In genomic region chr12:117882603-117883184, GRCh38 we compare ENCODE assay signal across 2 cellular contexts.
TF ChIP-seq lines count a peak whose summit lies in the region.

No MANE protein-coding gene starts in this region.

TF ChIP-seq in HCT116, 20 proteins besides CTCF, POLR2A, EP300 and RAD21 (continued from another document):
- TF ChIP-seq MAX (IDR thresholded peaks at IDR 0.05): no peak
- TF ChIP-seq TCF7L2 (IDR thresholded peaks at IDR 0.05; ENCODE audit: borderline replicate concordance, extremely low read depth, insufficient read depth, insufficient read length): no peak
- TF ChIP-seq, protein P1, sequence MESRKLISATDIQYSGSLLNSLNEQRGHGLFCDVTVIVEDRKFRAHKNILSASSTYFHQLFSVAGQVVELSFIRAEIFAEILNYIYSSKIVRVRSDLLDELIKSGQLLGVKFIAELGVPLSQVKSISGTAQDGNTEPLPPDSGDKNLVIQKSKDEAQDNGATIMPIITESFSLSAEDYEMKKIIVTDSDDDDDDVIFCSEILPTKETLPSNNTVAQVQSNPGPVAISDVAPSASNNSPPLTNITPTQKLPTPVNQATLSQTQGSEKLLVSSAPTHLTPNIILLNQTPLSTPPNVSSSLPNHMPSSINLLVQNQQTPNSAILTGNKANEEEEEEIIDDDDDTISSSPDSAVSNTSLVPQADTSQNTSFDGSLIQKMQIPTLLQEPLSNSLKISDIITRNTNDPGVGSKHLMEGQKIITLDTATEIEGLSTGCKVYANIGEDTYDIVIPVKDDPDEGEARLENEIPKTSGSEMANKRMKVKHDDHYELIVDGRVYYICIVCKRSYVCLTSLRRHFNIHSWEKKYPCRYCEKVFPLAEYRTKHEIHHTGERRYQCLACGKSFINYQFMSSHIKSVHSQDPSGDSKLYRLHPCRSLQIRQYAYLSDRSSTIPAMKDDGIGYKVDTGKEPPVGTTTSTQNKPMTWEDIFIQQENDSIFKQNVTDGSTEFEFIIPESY (IDR thresholded peaks at IDR 0.05; ENCODE audit: extremely low read depth, insufficient replicate concordance, low read length): no peak
- TF ChIP-seq ATF3 (IDR thresholded peaks at IDR 0.05): no peak
- no peak for TF ChIP-seq EZH2 (IDR thresholded peaks at IDR 0.05)
- no peak for TF ChIP-seq EZH2phosphoT487 (IDR thresholded peaks at IDR 0.05; ENCODE audit: borderline replicate concordance)
- TF ChIP-seq ZFX (IDR thresholded peaks at IDR 0.05): no peak
- TF ChIP-seq YY1 (IDR thresholded peaks at IDR 0.05; ENCODE audit: extremely low read depth, insufficient replicate concordance, low read depth, low read length): no peak

TF ChIP-seq in H1, 55 proteins besides CTCF, POLR2A, EP300 and RAD21:
- TF ChIP-seq, protein P2, sequence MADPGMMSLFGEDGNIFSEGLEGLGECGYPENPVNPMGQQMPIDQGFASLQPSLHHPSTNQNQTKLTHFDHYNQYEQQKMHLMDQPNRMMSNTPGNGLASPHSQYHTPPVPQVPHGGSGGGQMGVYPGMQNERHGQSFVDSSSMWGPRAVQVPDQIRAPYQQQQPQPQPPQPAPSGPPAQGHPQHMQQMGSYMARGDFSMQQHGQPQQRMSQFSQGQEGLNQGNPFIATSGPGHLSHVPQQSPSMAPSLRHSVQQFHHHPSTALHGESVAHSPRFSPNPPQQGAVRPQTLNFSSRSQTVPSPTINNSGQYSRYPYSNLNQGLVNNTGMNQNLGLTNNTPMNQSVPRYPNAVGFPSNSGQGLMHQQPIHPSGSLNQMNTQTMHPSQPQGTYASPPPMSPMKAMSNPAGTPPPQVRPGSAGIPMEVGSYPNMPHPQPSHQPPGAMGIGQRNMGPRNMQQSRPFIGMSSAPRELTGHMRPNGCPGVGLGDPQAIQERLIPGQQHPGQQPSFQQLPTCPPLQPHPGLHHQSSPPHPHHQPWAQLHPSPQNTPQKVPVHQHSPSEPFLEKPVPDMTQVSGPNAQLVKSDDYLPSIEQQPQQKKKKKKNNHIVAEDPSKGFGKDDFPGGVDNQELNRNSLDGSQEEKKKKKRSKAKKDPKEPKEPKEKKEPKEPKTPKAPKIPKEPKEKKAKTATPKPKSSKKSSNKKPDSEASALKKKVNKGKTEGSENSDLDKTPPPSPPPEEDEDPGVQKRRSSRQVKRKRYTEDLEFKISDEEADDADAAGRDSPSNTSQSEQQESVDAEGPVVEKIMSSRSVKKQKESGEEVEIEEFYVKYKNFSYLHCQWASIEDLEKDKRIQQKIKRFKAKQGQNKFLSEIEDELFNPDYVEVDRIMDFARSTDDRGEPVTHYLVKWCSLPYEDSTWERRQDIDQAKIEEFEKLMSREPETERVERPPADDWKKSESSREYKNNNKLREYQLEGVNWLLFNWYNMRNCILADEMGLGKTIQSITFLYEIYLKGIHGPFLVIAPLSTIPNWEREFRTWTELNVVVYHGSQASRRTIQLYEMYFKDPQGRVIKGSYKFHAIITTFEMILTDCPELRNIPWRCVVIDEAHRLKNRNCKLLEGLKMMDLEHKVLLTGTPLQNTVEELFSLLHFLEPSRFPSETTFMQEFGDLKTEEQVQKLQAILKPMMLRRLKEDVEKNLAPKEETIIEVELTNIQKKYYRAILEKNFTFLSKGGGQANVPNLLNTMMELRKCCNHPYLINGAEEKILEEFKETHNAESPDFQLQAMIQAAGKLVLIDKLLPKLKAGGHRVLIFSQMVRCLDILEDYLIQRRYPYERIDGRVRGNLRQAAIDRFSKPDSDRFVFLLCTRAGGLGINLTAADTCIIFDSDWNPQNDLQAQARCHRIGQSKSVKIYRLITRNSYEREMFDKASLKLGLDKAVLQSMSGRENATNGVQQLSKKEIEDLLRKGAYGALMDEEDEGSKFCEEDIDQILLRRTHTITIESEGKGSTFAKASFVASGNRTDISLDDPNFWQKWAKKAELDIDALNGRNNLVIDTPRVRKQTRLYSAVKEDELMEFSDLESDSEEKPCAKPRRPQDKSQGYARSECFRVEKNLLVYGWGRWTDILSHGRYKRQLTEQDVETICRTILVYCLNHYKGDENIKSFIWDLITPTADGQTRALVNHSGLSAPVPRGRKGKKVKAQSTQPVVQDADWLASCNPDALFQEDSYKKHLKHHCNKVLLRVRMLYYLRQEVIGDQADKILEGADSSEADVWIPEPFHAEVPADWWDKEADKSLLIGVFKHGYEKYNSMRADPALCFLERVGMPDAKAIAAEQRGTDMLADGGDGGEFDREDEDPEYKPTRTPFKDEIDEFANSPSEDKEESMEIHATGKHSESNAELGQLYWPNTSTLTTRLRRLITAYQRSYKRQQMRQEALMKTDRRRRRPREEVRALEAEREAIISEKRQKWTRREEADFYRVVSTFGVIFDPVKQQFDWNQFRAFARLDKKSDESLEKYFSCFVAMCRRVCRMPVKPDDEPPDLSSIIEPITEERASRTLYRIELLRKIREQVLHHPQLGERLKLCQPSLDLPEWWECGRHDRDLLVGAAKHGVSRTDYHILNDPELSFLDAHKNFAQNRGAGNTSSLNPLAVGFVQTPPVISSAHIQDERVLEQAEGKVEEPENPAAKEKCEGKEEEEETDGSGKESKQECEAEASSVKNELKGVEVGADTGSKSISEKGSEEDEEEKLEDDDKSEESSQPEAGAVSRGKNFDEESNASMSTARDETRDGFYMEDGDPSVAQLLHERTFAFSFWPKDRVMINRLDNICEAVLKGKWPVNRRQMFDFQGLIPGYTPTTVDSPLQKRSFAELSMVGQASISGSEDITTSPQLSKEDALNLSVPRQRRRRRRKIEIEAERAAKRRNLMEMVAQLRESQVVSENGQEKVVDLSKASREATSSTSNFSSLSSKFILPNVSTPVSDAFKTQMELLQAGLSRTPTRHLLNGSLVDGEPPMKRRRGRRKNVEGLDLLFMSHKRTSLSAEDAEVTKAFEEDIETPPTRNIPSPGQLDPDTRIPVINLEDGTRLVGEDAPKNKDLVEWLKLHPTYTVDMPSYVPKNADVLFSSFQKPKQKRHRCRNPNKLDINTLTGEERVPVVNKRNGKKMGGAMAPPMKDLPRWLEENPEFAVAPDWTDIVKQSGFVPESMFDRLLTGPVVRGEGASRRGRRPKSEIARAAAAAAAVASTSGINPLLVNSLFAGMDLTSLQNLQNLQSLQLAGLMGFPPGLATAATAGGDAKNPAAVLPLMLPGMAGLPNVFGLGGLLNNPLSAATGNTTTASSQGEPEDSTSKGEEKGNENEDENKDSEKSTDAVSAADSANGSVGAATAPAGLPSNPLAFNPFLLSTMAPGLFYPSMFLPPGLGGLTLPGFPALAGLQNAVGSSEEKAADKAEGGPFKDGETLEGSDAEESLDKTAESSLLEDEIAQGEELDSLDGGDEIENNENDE (IDR thresholded peaks at IDR 0.05; ENCODE audit: insufficient replicate concordance, low read length): no peak
- TF ChIP-seq NRF1 (IDR thresholded peaks at IDR 0.05; ENCODE audit: low read depth, low read length) (no peak), TAF1 (IDR thresholded peaks at IDR 0.05; ENCODE audit: low read depth, low read length) (no peak), POU5F1 (IDR thresholded peaks at IDR 0.05; ENCODE audit: low read depth, low read length) (no peak)
